ENCODE assay signal across 32 cellular contexts in the genomic region with DNA sequence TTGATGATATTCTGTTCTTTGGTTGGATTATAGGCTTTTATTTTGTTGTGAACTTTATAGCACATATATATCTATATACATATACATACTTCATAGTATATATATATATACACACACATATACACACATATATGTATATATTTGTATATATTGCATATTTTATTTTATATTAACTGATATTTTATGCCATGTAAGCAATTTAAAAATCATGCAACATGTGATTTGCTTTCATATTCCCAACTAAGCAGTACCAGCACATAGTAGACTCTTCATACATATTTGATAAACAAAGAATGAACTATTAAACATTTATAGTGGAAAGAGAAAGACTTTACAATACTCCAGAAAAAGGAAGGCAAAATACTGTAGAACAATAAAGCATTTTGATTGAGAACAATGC.
"Had no signal": no experiment of that assay in that cellular context is flagged by ENCODE, and none has a peak within 500 bp of the region (broad histone marks: within the 10 kb centered on the region; RNA-seq: fewer than 3 reads in every experiment).

No MANE protein-coding gene starts in this region.

- H3K9me3 ChIP-seq: adrenal gland, ascending aorta had no signal

- ATAC-seq: activated CD8-positive, alpha-beta T cell treated with anti-CD3 and anti-CD28 coated beads for 36 hours; activated naive CD4-positive, alpha-beta T cell treated with anti-CD3 and anti-CD28 coated beads, Interleukin-2, amount 50 U/mL, for 72 hours; activated T-cell treated with anti-CD3 and anti-CD28 coated beads, Interleukin-2, amount 50 U/mL, for 4 hours; activated T-cell treated with anti-CD3 and anti-CD28 coated beads, Interleukin-2, amount 50 U/mL, for 72 hours; activated T-helper 17 cell treated with anti-CD3 and anti-CD28 coated beads, Interleukin-2, amount 50 U/mL, for 72 hours had no signal

- FAIRE-seq: bronchial epithelial cell, TTC549 had no signal

- DNase-seq: activated B cell treated with CpG ODN at 0.5 μM for 24 hours; activated CD4-positive, alpha-beta memory T cell treated with anti-CD3 and anti-CD28 coated beads for 36 hours; activated CD4-positive, alpha-beta T cell treated with anti-CD3 and anti-CD28 coated beads for 4 hours; activated CD4-positive, alpha-beta T cell treated with anti-CD3 and anti-CD28 coated beads, Interleukin-2, amount 10 ng/mL, durations not matched to agents 24 days and 14 days; activated CD4-positive, alpha-beta T cell treated with anti-CD3 and anti-CD28 coated beads, Interleukin-2, amount 50 U/mL, for 1 hour; activated CD4-positive, alpha-beta T cell treated with anti-CD3 and anti-CD28 coated beads, Interleukin-2, amount 50 U/mL, for 4 hours; activated CD4-positive, CD25-positive, alpha-beta regulatory T cell treated with anti-CD3 and anti-CD28 coated beads, Interleukin-2, amount 50 U/mL, for 72 hours; activated CD8-positive, alpha-beta memory T cell treated with anti-CD3 and anti-CD28 coated beads, Interleukin-2, amount 50 U/mL, for 4 hours; activated CD8-positive, alpha-beta T cell treated with anti-CD3 and anti-CD28 coated beads for 36 hours; activated effector memory CD4-positive, alpha-beta T cell treated with anti-CD3 and anti-CD28 coated beads, Interleukin-2, amount 50 U/mL, for 16 hours; activated gamma-delta T cell treated with Interleukin-2 at 50 U/mL for 16 hours; activated naive CD4-positive, alpha-beta T cell; activated naive CD4-positive, alpha-beta T cell treated with anti-CD3 and anti-CD28 coated beads for 36 hours; activated naive CD4-positive, alpha-beta T cell treated with anti-CD3 and anti-CD28 coated beads, Interleukin-2, amount 50 U/mL, for 16 hours; activated naive CD8-positive, alpha-beta T cell treated with anti-CD3 and anti-CD28 coated beads for 36 hours; activated T-cell treated with anti-CD3 and anti-CD28 coated beads for 4 hours; activated T-cell treated with anti-CD3 and anti-CD28 coated beads, Interleukin-2, amount 50 U/mL, for 1 hour; activated T-cell treated with anti-CD3 and anti-CD28 coated beads, Interleukin-2, amount 50 U/mL, for 4 hours; activated T-cell treated with anti-CD3 and anti-CD28 coated beads, Interleukin-2, amount 50 U/mL, for 72 hours; adrenal gland; amniotic stem cell; caudate nucleus; cerebellar nuclear complex; T-helper 2 cell; T-helper 9 cell had no signal

- H3K27ac ChIP-seq: adrenal gland, ascending aorta, cardiac muscle cell, VCaP had no signal

- H3K4me3 ChIP-seq: adrenal gland, ascending aorta, cardiac muscle cell had no signal

- H3K4me1 ChIP-seq: adrenal gland, ascending aorta had no signal

- H3K27me3 ChIP-seq: adrenal gland, ascending aorta, cardiac muscle cell had no signal

- H3K36me3 ChIP-seq: adrenal gland, ascending aorta, cardiac muscle cell had no signal
